ENCODE assay signal across 10 cellular contexts in the genomic region with DNA sequence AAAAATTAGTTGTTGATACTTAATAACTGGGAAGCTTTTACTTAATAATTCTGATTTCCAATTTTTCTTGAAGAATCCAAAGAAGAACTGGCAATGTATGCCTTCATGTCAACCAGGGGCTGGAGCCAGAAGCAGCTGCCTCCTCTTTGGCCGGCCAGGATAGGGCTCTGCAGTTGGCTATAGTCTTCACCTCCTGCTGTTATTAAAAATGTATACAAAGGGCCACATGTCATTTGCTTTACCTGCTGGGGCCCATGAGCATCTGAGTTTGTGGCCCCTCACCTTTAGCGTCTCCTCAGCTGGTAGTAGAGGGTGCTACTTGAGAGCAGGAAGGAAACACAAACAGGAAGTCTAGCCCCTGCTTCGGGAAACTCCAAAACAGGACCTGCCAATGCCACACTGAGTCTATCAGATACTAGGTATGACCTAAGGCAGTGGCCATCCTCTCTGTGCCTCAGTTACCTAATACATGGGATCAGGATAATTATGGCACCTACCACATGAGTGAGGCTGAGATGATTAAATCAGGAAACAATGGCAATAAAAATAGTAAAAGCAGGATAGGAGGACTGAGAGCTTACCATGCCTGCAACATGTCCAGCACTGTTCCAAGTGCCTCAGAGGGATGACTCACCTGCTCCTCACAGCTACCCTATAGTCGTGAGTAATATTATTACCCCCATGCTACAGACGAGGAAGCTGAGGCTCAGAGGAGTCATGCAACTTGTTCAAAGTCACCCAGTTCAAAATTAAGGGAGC. TPM values are rescaled to one million over a fixed set of nuclear protein-coding genes. Genes with fewer than 3 reads are reported as not detected.
DNase-seq lines count a peak whose midpoint lies in the region; ATAC-seq and TF ChIP-seq lines count a peak whose summit lies in the region.
"Had no signal": no experiment of that assay in that cellular context is flagged by ENCODE, and none has a peak within 500 bp of the region (broad histone marks: within the 10 kb centered on the region; RNA-seq: fewer than 3 reads in every experiment).

No MANE protein-coding gene starts in this region.

- no peaks in the 10 kb centered on the region for H4K20me1 ChIP-seq in SK-N-SH (ENCODE audit: insufficient read depth)

- DNase-seq in SK-N-SH (no peak), colonic mucosa (peak; percentile 15), psoas muscle (no peak), NCI-H446 treated with DMSO at 0.1 percent for 48 hours (lab: John Stamatoyannopoulos, UW) (no peak), NOMO-1 treated with dmso at 0.1 percent for 144 hours (lab: John Stamatoyannopoulos, UW; ENCODE audit: unreplicated experiment) (no peak)

- no peaks in the 10 kb centered on the region for H3K9me3 ChIP-seq in SK-N-SH
- H3K9me3 ChIP-seq in colonic mucosa = no peaks in the 10 kb centered on the region
- no peaks in the 10 kb centered on the region for H3K9me3 ChIP-seq in psoas muscle
- H3K9me3 ChIP-seq: HAP-1, Peyer's patch had no signal

- H3K36me3 ChIP-seq in SK-N-SH (replicated peaks in 1 of 2; ENCODE audit: control insufficient read depth in 1 of 2, insufficient read depth in 2 of 2, low read length in 1 of 2) (no peaks in the 10 kb centered on the region), colonic mucosa (no peaks in the 10 kb centered on the region), psoas muscle (ENCODE audit: insufficient read depth in 1 of 2, low read depth in 1 of 2) (peaks cover 8 to 57% of the 10 kb centered on the region in 2 donors)
- H3K36me3 ChIP-seq: HAP-1 had no signal

- H3K9ac ChIP-seq in SK-N-SH = no peak overlapping the region
- H3K9ac ChIP-seq in colonic mucosa (ENCODE audit: low read depth in 2 of 2, low read length in 2 of 2) = no peak overlapping the region

- no peak for TF ChIP-seq CTCF in SK-N-SH (IDR thresholded peaks at IDR 0.05)
- TF ChIP-seq CTCF in colonic mucosa (IDR thresholded peaks at IDR 0.05) = no peak
- no peak for TF ChIP-seq CTCF in psoas muscle (IDR thresholded peaks at IDR 0.05)

- no peaks in the 10 kb centered on the region for H3K4me1 ChIP-seq in SK-N-SH (ENCODE audit: control insufficient read depth in 1 of 2, insufficient read depth in 2 of 2, low read depth in 1 of 2, low read length in 1 of 2)
- H3K4me1 ChIP-seq in colonic mucosa = no peaks in the 10 kb centered on the region
- peaks cover 2% of the 10 kb centered on the region for H3K4me1 ChIP-seq in psoas muscle
- H3K4me1 ChIP-seq: HAP-1 had no signal

- ATAC-seq in GM18520 (IDR thresholded peaks at IDR 0.05; ENCODE audit: unreplicated experiment) = peak; percentile 39
- peak; percentile 59 to 95 (median 86) for ATAC-seq in psoas muscle
- no peak for ATAC-seq in GM18907 (IDR thresholded peaks at IDR 0.05; ENCODE audit: unreplicated experiment)
- ATAC-seq in GM21526 (IDR thresholded peaks at IDR 0.05; ENCODE audit: low FRiP score, unreplicated experiment) = no peak

- H3K4me2 ChIP-seq in SK-N-SH = no peak overlapping the region

- H3K4me3 ChIP-seq in SK-N-SH (ENCODE audit: low read depth in 2 of 2, low read length in 1 of 2) = no peak overlapping the region
- H3K4me3 ChIP-seq in colonic mucosa = no peak overlapping the region
- no peak overlapping the region for H3K4me3 ChIP-seq in psoas muscle
- H3K4me3 ChIP-seq: HAP-1, Peyer's patch had no signal

- no peaks in the 10 kb centered on the region for H3K9me2 ChIP-seq in SK-N-SH

- no peak for TF ChIP-seq EP300 in SK-N-SH (IDR thresholded peaks at IDR 0.05; ENCODE audit: borderline replicate concordance in 1 of 2, low read depth in 1 of 2, low read length in 1 of 2)

- no peaks in the 10 kb centered on the region for H3F3A ChIP-seq in SK-N-SH (replicated peaks; ENCODE audit: insufficient read depth)

- H3K27me3 ChIP-seq in SK-N-SH (ENCODE audit: insufficient read depth) (no peaks in the 10 kb centered on the region), colonic mucosa (no peaks in the 10 kb centered on the region), psoas muscle (ENCODE audit: insufficient read depth in 3 of 3, low read length in 2 of 3) (no peaks in the 10 kb centered on the region)
- H3K27me3 ChIP-seq: Peyer's patch had no signal

- 46% methylated on average over 5 of the region's 5 CpGs for WGBS in SK-N-SH (ENCODE audit: low lambda C conversion rate)
- 56 to 71% (median 58%) methylated on average over 5 of the region's 5 CpGs for WGBS in psoas muscle, 3 donors

- H2AFZ ChIP-seq in SK-N-SH (ENCODE audit: low read depth) = no peak overlapping the region

- TF ChIP-seq RAD21 in SK-N-SH (IDR thresholded peaks at IDR 0.05; ENCODE audit: low read length) = no peak

- CTCF ChIA-PET in SK-N-SH (lab: Yijun Ruan, JAX) = interaction anchor here (1.6 kb wide), 1 partner anchor 150 kb away, joined by 3 read pairs; no protein-coding TSS in a partner anchor

- H3K27ac ChIP-seq in SK-N-SH (ENCODE audit: low read depth in 2 of 2, low read length in 1 of 2) (no peak overlapping the region), colonic mucosa (no peak overlapping the region), psoas muscle (peak overlapping the region; percentile 2)

- H3K79me2 ChIP-seq in SK-N-SH (ENCODE audit: insufficient read depth) = no peaks in the 10 kb centered on the region

- intact Hi-C loops in colonic mucosa (cut with DNase I) (no loop called here), psoas muscle (cut with DNase I) (no loop called here)

- POLR2A ChIA-PET in SK-N-SH (lab: Yijun Ruan, JAX) = no interaction called here

TF ChIP-seq in SK-N-SH, 30 proteins besides CTCF, POLR2A, EP300 and RAD21:
- TF ChIP-seq JUND (IDR thresholded peaks at IDR 0.05) (peak; percentile 19; the same call in 1 of the 2 replicates), RXRA (IDR thresholded peaks at IDR 0.05; ENCODE audit: borderline replicate concordance, low read depth) (no peak), FOSL2 (IDR thresholded peaks at IDR 0.05; ENCODE audit: borderline replicate concordance, low read depth) (peak; percentile 61), ELF1 (IDR thresholded peaks at IDR 0.05) (no peak), YY1 (IDR thresholded peaks at IDR 0.05; ENCODE audit: low read depth) (no peak)

RNA-seq across cellular contexts. Expression of a gene that starts 21.3 kb away (rescaled TPM):
- polyA plus RNA-seq in SK-N-SH (2012; rRNA removed) = 0.38 and 0.54 TPM in 2 replicates
- polyA plus RNA-seq in SK-N-SH (2012; cell fraction: cytosol; rRNA removed) = 0.41 and 0.56 TPM in 2 replicates
- 0.21 and 0.22 TPM in 2 replicates for polyA plus RNA-seq in SK-N-SH (2012; cell fraction: nucleus; rRNA removed)
- 10 to 100 TPM in 1 of 2 donors, 1 to 10 TPM in 1; 4.2 to 23.8 TPM for total RNA-seq in colonic mucosa
- 10 to 100 TPM; 58.8 to 96.9 (median 65.9) TPM for total RNA-seq in psoas muscle
- polyA plus RNA-seq in psoas muscle = 100 to 1,000 TPM in 1 of 3 donors, 10 to 100 TPM in 2; 27.0 to 180 (median 70.7) TPM

RNA-seq across cellular contexts. Expression of a gene that starts 45.0 kb away (rescaled TPM):
- polyA plus RNA-seq in SK-N-SH (2012; rRNA removed) (87.5 and 101 TPM in 2 replicates), psoas muscle (100 to 1,000 TPM in 2 of 3 donors, 10 to 100 TPM in 1; 81.4 to 129 (median 112) TPM)
- polyA plus RNA-seq in SK-N-SH (2012; cell fraction: cytosol; rRNA removed) = 81.3 and 90.1 TPM in 2 replicates
- polyA plus RNA-seq in SK-N-SH (2012; cell fraction: nucleus; rRNA removed) = 83.3 and 89.2 TPM in 2 replicates
- total RNA-seq in colonic mucosa (10 to 100 TPM; 21.2 to 39.8 TPM), psoas muscle (100 to 1,000 TPM; 133 to 234 (median 154) TPM)

RNA-seq across cellular contexts. Expression of a gene that starts 50.4 kb away (rescaled TPM):
- 8.0 and 10.2 TPM in 2 replicates for polyA plus RNA-seq in SK-N-SH (2012; rRNA removed)
- polyA plus RNA-seq in SK-N-SH (2012; cell fraction: cytosol; rRNA removed) = 7.5 and 8.2 TPM in 2 replicates
- polyA plus RNA-seq in SK-N-SH (2012; cell fraction: nucleus; rRNA removed) = 4.2 and 4.7 TPM in 2 replicates
- total RNA-seq in colonic mucosa = 10 to 100 TPM; 22.0 to 27.2 TPM
- total RNA-seq in psoas muscle = 10 to 100 TPM in 2 of 4 donors, 1 to 10 TPM in 2; 4.0 to 12.1 (median 8.0) TPM
- 10 to 100 TPM in 1 of 3 donors, 1 to 10 TPM in 2; 3.0 to 11.6 (median 6.9) TPM for polyA plus RNA-seq in psoas muscle

Comparison
In these comparisons a context has a peak if more than half of its experiments do, and no peak if none do; other contexts are left out.
1. ATAC-seq: peak in GM18520 (single experiment) and psoas muscle (4 of 4); none in GM18907 (single experiment) and GM21526 (single experiment).